In genomic region chr18:36441872-36442271, GRCh38 we compare ENCODE assay signal across 12 cellular contexts.
DNase-seq lines count a peak whose midpoint lies in the region; ATAC-seq and FAIRE-seq lines count a peak whose summit lies in the region.
"Had no signal": no experiment of that assay in that cellular context is flagged by ENCODE, and none has a peak within 500 bp of the region (broad histone marks: within the 10 kb centered on the region; RNA-seq: fewer than 3 reads in every experiment).

No MANE protein-coding gene starts in this region.

- ATAC-seq in naive thymus-derived CD8-positive, alpha-beta T cell, result no peak
- no peak for ATAC-seq in HG02852 (IDR thresholded peaks at IDR 0.05; ENCODE audit: unreplicated experiment)
- no peak for ATAC-seq in HG03432 (IDR thresholded peaks at IDR 0.05; ENCODE audit: unreplicated experiment)
- no peak for ATAC-seq in GM18520 (IDR thresholded peaks at IDR 0.05; ENCODE audit: unreplicated experiment)
- ATAC-seq: activated CD8-positive, alpha-beta memory T cell treated with anti-CD3 and anti-CD28 coated beads, Interleukin-2, amount 10 ng/mL, durations not matched to agents 7 days and 5 days; stimulated activated effector memory CD8-positive, alpha-beta T cell treated with anti-CD3 and anti-CD28 coated beads, Interleukin-12 subunit alpha, Interleukin-12 subunit beta, amount 100 ng/mL, for 72 hours had no signal

- DNase-seq in AG08396 (ENCODE audit: low spot score), result peak; percentile 20
- peak; percentile 46 for DNase-seq in NCI-H226
- peak; percentile 47 for DNase-seq in myocyte (ENCODE audit: low read depth)
- DNase-seq in naive thymus-derived CD8-positive, alpha-beta T cell, result no peak
- DNase-seq: activated CD8-positive, alpha-beta memory T cell treated with anti-CD3 and anti-CD28 coated beads, Interleukin-2, amount 10 ng/mL, durations not matched to agents 7 days and 5 days; CD4-positive, CD25-positive, alpha-beta regulatory T cell; NCI-H2081 treated with DMSO at 0.1 percent for 48 hours had no signal

- POLR2A ChIA-PET in naive thymus-derived CD8-positive, alpha-beta T cell (lab: Charles Lee), result no interaction called here

- peak; percentile 76 for FAIRE-seq in endometrium (lab: Jason Lieb, UNC)

- H3K9me3 Mint-ChIP-seq in naive thymus-derived CD8-positive, alpha-beta T cell, result no peaks in the 10 kb centered on the region
- H3K9me3 Mint-ChIP-seq: stimulated activated effector memory CD8-positive, alpha-beta T cell treated with anti-CD3 and anti-CD28 coated beads, Interleukin-12 subunit alpha, Interleukin-12 subunit beta, amount 100 ng/mL, for 72 hours had no signal

- no peak overlapping the region for H3K4me3 Mint-ChIP-seq in naive thymus-derived CD8-positive, alpha-beta T cell
- H3K4me3 Mint-ChIP-seq: activated CD8-positive, alpha-beta memory T cell treated with anti-CD3 and anti-CD28 coated beads, Interleukin-2, amount 10 ng/mL, durations not matched to agents 7 days and 5 days; CD4-positive, CD25-positive, alpha-beta regulatory T cell; stimulated activated effector memory CD8-positive, alpha-beta T cell treated with anti-CD3 and anti-CD28 coated beads, Interleukin-12 subunit alpha, Interleukin-12 subunit beta, amount 100 ng/mL, for 72 hours had no signal

- H3K4me1 Mint-ChIP-seq in naive thymus-derived CD8-positive, alpha-beta T cell, result no peaks in the 10 kb centered on the region
- H3K4me1 Mint-ChIP-seq: activated CD8-positive, alpha-beta memory T cell treated with anti-CD3 and anti-CD28 coated beads, Interleukin-2, amount 10 ng/mL, durations not matched to agents 7 days and 5 days; CD4-positive, CD25-positive, alpha-beta regulatory T cell; stimulated activated effector memory CD8-positive, alpha-beta T cell treated with anti-CD3 and anti-CD28 coated beads, Interleukin-12 subunit alpha, Interleukin-12 subunit beta, amount 100 ng/mL, for 72 hours had no signal

- H3K27me3 Mint-ChIP-seq in naive thymus-derived CD8-positive, alpha-beta T cell, result peaks cover 15 to 29% (median 17%) of the 10 kb centered on the region in 5 donors
- H3K27me3 Mint-ChIP-seq: CD4-positive, CD25-positive, alpha-beta regulatory T cell had no signal

- no peaks in the 10 kb centered on the region for H3K36me3 Mint-ChIP-seq in naive thymus-derived CD8-positive, alpha-beta T cell
- H3K36me3 Mint-ChIP-seq: activated CD8-positive, alpha-beta memory T cell treated with anti-CD3 and anti-CD28 coated beads, Interleukin-2, amount 10 ng/mL, durations not matched to agents 7 days and 5 days; CD4-positive, CD25-positive, alpha-beta regulatory T cell; stimulated activated effector memory CD8-positive, alpha-beta T cell treated with anti-CD3 and anti-CD28 coated beads, Interleukin-12 subunit alpha, Interleukin-12 subunit beta, amount 100 ng/mL, for 72 hours had no signal

- no peak overlapping the region for H3K27ac Mint-ChIP-seq in naive thymus-derived CD8-positive, alpha-beta T cell
- H3K27ac Mint-ChIP-seq: activated CD8-positive, alpha-beta memory T cell treated with anti-CD3 and anti-CD28 coated beads, Interleukin-2, amount 10 ng/mL, durations not matched to agents 7 days and 5 days; CD4-positive, CD25-positive, alpha-beta regulatory T cell; stimulated activated effector memory CD8-positive, alpha-beta T cell treated with anti-CD3 and anti-CD28 coated beads, Interleukin-12 subunit alpha, Interleukin-12 subunit beta, amount 100 ng/mL, for 72 hours had no signal

Comparison
In these comparisons a context has a peak if more than half of its experiments do, and no peak if none do; other contexts are left out.
1. DNase-seq: peak in AG08396 (single experiment), NCI-H226 (single experiment) and myocyte (single experiment); none in naive thymus-derived CD8-positive, alpha-beta T cell (0 of 10).